Comparison of ENCODE assay signal across 1 cellular context in genomic region chr3:40309439-40309924, GRCh38.
TF ChIP-seq lines count a peak whose summit lies in the region.

TSS of gene EIF1B (plus strand) at chr3:40309707. CDS start at chr3:40309942, 235 bp downstream.

TF ChIP-seq in K562, 482 proteins besides CTCF, POLR2A, EP300 and RAD21 (continued from another document and continues in another):
- TF ChIP-seq HBP1 (CRISPR knock-in tag; IDR thresholded peaks at IDR 0.05) (0 out of 2 replicates have a peak, but pooled peaks have one; percentile 4), ZNF639 (CRISPR knock-in tag; conservative IDR thresholded peaks at IDR 0.05 in 1 of 2, IDR thresholded peaks at IDR 0.05 in 1 of 2) (peak in 1 of 2 experiments; percentile 81; a peak in 2 of 4 replicates), NBN (IDR thresholded peaks at IDR 0.05; ENCODE audit: low read depth) (peak; percentile 36; the same call in 1 of the 2 replicates), OTX1 (CRISPR knock-in tag; IDR thresholded peaks at IDR 0.05) (peak; percentile 52; the same call in 1 of the 2 replicates), E2F6 (IDR thresholded peaks at IDR 0.05; ENCODE audit: borderline replicate concordance in 1 of 2, extremely low read depth in 1 of 2, insufficient read depth in 1 of 2, insufficient read length in 1 of 2, low read depth in 1 of 2, low read length in 1 of 2, poor library complexity in 1 of 2, severe bottlenecking in 1 of 2) (peak; percentile 22 to 35), ZBTB7A (IDR thresholded peaks at IDR 0.05; ENCODE audit: borderline replicate concordance, control insufficient read depth, low read depth, low read length) (peak; percentile 92), NR1H2 (CRISPR knock-in tag; IDR thresholded peaks at IDR 0.05) (no peak), ADNP (tag; IDR thresholded peaks at IDR 0.05) (no peak), GTF2A2 (tag; IDR thresholded peaks at IDR 0.05) (no peak; the same call in 1 of the 2 replicates), KDM5B (IDR thresholded peaks at IDR 0.05; ENCODE audit: insufficient replicate concordance, low read depth, low read length) (peak; percentile 97), ZNF316 (IDR thresholded peaks at IDR 0.05) (no peak), ZNF41 (CRISPR knock-in tag; conservative IDR thresholded peaks at IDR 0.05) (no peak), NR2C2 (CRISPR knock-in tag; IDR thresholded peaks at IDR 0.05) (peak; percentile 86), NR2C2 (tag; IDR thresholded peaks at IDR 0.05) (peak; percentile 97), TSHZ1 (CRISPR knock-in tag; IDR thresholded peaks at IDR 0.05) (no peak), RNF219 (CRISPR knock-in tag; IDR thresholded peaks at IDR 0.05) (0 out of 2 replicates have a peak, but pooled peaks have one; percentile 11), ZFPM2 (CRISPR knock-in tag; IDR thresholded peaks at IDR 0.05) (no peak), PTBP1 (IDR thresholded peaks at IDR 0.05; ENCODE audit: low read depth, low read length) (0 out of 2 replicates have a peak, but pooled peaks have one; percentile 21), E2F3 (CRISPR knock-in tag; IDR thresholded peaks at IDR 0.05) (0 out of 2 replicates have a peak, but pooled peaks have one; percentile 40), KAT2B (IDR thresholded peaks at IDR 0.05; ENCODE audit: low read depth, low read length) (peak; percentile 83), ZNF143 (CRISPR knock-in tag; IDR thresholded peaks at IDR 0.05) (peak; percentile 97), CCAR2 (IDR thresholded peaks at IDR 0.05; ENCODE audit: low read depth, low read length) (no peak), BCL6 (CRISPR knock-in tag; IDR thresholded peaks at IDR 0.05) (no peak), PRMT5 (CRISPR knock-in tag; IDR thresholded peaks at IDR 0.05) (no peak), FOSL1 (tag; conservative IDR thresholded peaks at IDR 0.05) (peak; percentile 72), TEAD1 (CRISPR knock-in tag; IDR thresholded peaks at IDR 0.05) (peak in 1 of 2 experiments; percentile 11; a peak in 1 of 4 replicates), MNT (conservative IDR thresholded peaks at IDR 0.05) (peak; percentile 79 to 84), ZNF592 (IDR thresholded peaks at IDR 0.05) (peak; percentile 28; the same call in 1 of the 2 replicates), USF2 (CRISPR knock-in tag; IDR thresholded peaks at IDR 0.05) (peak; percentile 99), HDGF (IDR thresholded peaks at IDR 0.05) (no peak), GATAD2B (IDR thresholded peaks at IDR 0.05; ENCODE audit: borderline replicate concordance) (peak; percentile 75; the same call in 1 of the 2 replicates), PBX2 (CRISPR knock-in tag; IDR thresholded peaks at IDR 0.05; ENCODE audit: low read depth) (no peak), PBX2 (tag; conservative IDR thresholded peaks at IDR 0.05; ENCODE audit: low read depth) (no peak), KLF16 (IDR thresholded peaks at IDR 0.05) (peak; percentile 71)
